Comparison of ENCODE assay signal across 8 cellular contexts in the genomic region with DNA sequence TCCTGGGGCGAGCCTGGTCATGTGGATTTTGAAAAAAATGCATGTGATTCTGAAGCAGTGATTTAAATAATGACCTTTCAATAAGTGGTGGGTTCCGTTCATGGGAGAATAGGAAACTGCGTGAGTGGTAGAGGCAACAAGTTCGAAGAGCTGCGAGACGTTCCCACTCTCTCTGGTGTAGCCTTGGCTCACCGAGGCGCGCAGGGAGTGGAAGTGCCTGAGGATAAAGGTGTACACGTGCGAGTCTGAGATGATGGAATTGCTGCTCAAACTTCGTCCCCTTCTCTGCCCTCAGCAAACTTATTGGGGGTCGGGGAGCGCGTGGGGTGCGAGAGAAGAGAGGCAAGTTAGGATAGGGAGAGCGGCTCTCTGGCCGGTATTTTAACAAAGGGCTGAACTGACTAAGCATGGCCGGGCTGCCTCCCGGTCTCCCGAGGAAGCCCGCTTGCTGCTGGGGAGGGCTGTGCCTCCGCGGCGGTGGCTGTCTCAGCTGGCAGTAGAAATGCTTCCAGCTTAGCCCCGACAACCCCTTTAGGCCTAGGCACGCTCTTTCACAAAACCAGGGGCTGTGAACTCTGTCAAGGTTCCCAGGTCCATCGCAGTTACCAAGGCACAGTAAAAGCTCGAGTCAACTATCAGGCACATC. TPM values are rescaled to one million over a fixed set of nuclear protein-coding genes. Genes with fewer than 3 reads are reported as not detected.
A peak's percentile ranks its signal among the peaks of the same experiment; 100 is the strongest.
DNase-seq lines count a peak whose midpoint lies in the region; ATAC-seq and TF ChIP-seq lines count a peak whose summit lies in the region.

No MANE protein-coding gene starts in this region.

- ATAC-seq in GM19035 (IDR thresholded peaks at IDR 0.05; ENCODE audit: unreplicated experiment), result peak; percentile 22
- ATAC-seq in HG03159 (IDR thresholded peaks at IDR 0.05; ENCODE audit: unreplicated experiment), result peak; percentile 26

- TF ChIP-seq POLR2A in spleen (IDR thresholded peaks at IDR 0.05), result no peak

- H3K27me3 ChIP-seq in BLaER1 (no peaks in the 10 kb centered on the region), SU-DHL-6 (ENCODE audit: low read length) (no peaks in the 10 kb centered on the region), spleen (replicated peaks in 1 of 7) (no peaks in the 10 kb centered on the region)

- DNase-seq in astrocyte of the hippocampus (ENCODE audit: low read depth, low spot score) (peak; percentile 72), iPS-NIHi11 (ENCODE audit: low spot score) (peak; percentile 46), spleen (peak; percentile 90), NCI-H1436 treated with DMSO at 0.1 percent for 48 hours (lab: John Stamatoyannopoulos, UW) (no peak)

- WGBS in spleen, 5 donors, result 0 to 2% (median 1%) methylated on average over 26 to 29 of the region's 29 CpGs

- H3K4me2 ChIP-seq in BLaER1, result peak overlapping the region; percentile 83
- H3K4me2 ChIP-seq in SU-DHL-6 (ENCODE audit: low read depth, low read length, poor library complexity, severe bottlenecking), result peak overlapping the region; percentile 73

- H3K9me2 ChIP-seq in SU-DHL-6 (replicated peaks; ENCODE audit: insufficient read depth, low read length), result no peaks in the 10 kb centered on the region

- H3K27ac ChIP-seq in BLaER1 (peak overlapping the region; percentile 92), SU-DHL-6 (ENCODE audit: low read depth, low read length) (peak overlapping the region; percentile 60), spleen (peak overlapping the region; percentile 96 to 100 (median 98))

- H3K9me3 ChIP-seq in BLaER1, result no peaks in the 10 kb centered on the region
- H3K9me3 ChIP-seq in SU-DHL-6 (ENCODE audit: insufficient read depth, low read length), result no peaks in the 10 kb centered on the region
- no peaks in the 10 kb centered on the region for H3K9me3 ChIP-seq in spleen

- no peaks in the 10 kb centered on the region for H3F3A ChIP-seq in SU-DHL-6 (ENCODE audit: insufficient read depth)

- peaks cover 38% of the 10 kb centered on the region for H3K4me1 ChIP-seq in BLaER1
- H3K4me1 ChIP-seq in spleen, result peaks cover 20 to 53% (median 41%) of the 10 kb centered on the region in 6 donors

- peaks cover 14% of the 10 kb centered on the region for H3K36me3 ChIP-seq in BLaER1
- no peaks in the 10 kb centered on the region for H3K36me3 ChIP-seq in SU-DHL-6 (ENCODE audit: low read length)
- H3K36me3 ChIP-seq in spleen, result peaks cover 0 to 14% (median under 1%) of the 10 kb centered on the region in 6 donors

- H3K4me3 ChIP-seq in BLaER1 (peak overlapping the region; percentile 91), SU-DHL-6 (ENCODE audit: insufficient read depth, low read length, poor library complexity, severe bottlenecking) (peak overlapping the region; percentile 77), spleen (peak overlapping the region; percentile 50 to 97 (median 80))

- H4K20me1 ChIP-seq in BLaER1 (peaks cover 39% of the 10 kb centered on the region), SU-DHL-6 (ENCODE audit: low read depth, low read length) (no peaks in the 10 kb centered on the region)

- peaks cover 33% of the 10 kb centered on the region for H3K79me2 ChIP-seq in SU-DHL-6 (ENCODE audit: insufficient read depth, low read length)

- intact Hi-C loops in spleen (cut with DNase I; ENCODE audit: low total_unique reads), result no loop called here

- H2AFZ ChIP-seq in SU-DHL-6 (ENCODE audit: low read depth, low read length, severe bottlenecking), result peak overlapping the region; percentile 74

- H3K9ac ChIP-seq in BLaER1, result peak overlapping the region; percentile 94
- H3K9ac ChIP-seq in SU-DHL-6 (ENCODE audit: low read length), result peak overlapping the region; percentile 86

- TF ChIP-seq CTCF in SU-DHL-6 (IDR thresholded peaks at IDR 0.05; ENCODE audit: insufficient read depth, low read length, poor library complexity, severe bottlenecking) (no peak), spleen (IDR thresholded peaks at IDR 0.05 in 8 of 11, conservative IDR thresholded peaks at IDR 0.05 in 3 of 11) (no peak)

RNA-seq across cellular contexts. Expression of a gene that starts 0.9 kb away (rescaled TPM):
- 100 to 1,000 TPM in 2 of 7 donors, 10 to 100 TPM in 5; 73.9 to 102 (median 87.7) TPM for total RNA-seq in spleen
- polyA plus RNA-seq in spleen, result 10 to 100 TPM; 23.0 to 25.2 (median 23.0) TPM

RNA-seq across cellular contexts. Expression of a gene that starts 22.5 kb away (rescaled TPM):
- 10 to 100 TPM; 31.5 to 71.3 (median 47.9) TPM for total RNA-seq in spleen
- polyA plus RNA-seq in spleen, result 10 to 100 TPM; 15.5 to 33.3 (median 19.5) TPM

RNA-seq across cellular contexts. Expression of a gene that starts 33.2 kb away (rescaled TPM):
- total RNA-seq in spleen, result 10 to 100 TPM in 1 of 7 donors, 1 to 10 TPM in 6; 1.9 to 10.3 (median 6.8) TPM
- 1 to 10 TPM; 1.6 to 5.5 (median 2.9) TPM for polyA plus RNA-seq in spleen
